Comparison of ENCODE assay signal across 8 cellular contexts in the genomic region with DNA sequence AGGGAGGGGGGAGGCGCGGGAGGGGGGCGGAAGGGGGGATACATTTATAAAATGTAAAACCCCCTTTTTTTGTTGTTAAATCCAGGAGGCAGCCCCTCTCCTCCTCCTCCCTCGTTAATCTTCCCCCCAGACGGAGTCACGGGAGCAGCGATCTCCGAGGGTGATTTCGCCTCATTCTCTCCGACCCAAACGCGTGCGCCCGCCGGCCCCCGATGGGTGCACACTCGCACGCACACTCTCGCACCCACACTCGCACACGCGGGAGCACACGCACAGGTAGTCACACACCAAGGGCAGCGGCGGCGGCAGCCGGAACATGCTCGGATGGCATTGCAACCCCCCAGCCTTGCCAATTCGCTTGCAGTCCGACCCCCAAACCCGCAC. TPM values are rescaled to one million over a fixed set of nuclear protein-coding genes. Genes with fewer than 3 reads are reported as not detected.
DNase-seq lines count a peak whose midpoint lies in the region; ATAC-seq and TF ChIP-seq lines count a peak whose summit lies in the region.

No MANE protein-coding gene starts in this region.

- H3K27ac ChIP-seq in KOPT-K1 (ENCODE audit: low read depth, low read length, poor library complexity, severe bottlenecking): peak overlapping the region; percentile 99
- H3K27ac ChIP-seq in mesodermal cell (ENCODE audit: low read depth, low read length, severe bottlenecking): peak overlapping the region; percentile 93

- H3K9me3 ChIP-seq in KOPT-K1 (ENCODE audit: insufficient read depth, low read length, poor library complexity, severe bottlenecking) (no peaks in the 10 kb centered on the region), mesodermal cell (ENCODE audit: control insufficient read depth, low read length) (no peaks in the 10 kb centered on the region)

- no peak for DNase-seq in CD14-positive monocyte (ENCODE audit: low spot score)
- DNase-seq in activated CD4-positive, alpha-beta T cell treated with anti-CD3 and anti-CD28 coated beads for 1 hour: peak; percentile 41
- peak; percentile 29 to 32 for DNase-seq in stimulated activated CD8-positive, alpha-beta memory T cell treated with anti-CD3 and anti-CD28 coated beads, Interleukin-7, amount 100 ng/mL, for 48 hours (ENCODE audit: extremely low read depth in 1 of 2, low read depth in 1 of 2)
- DNase-seq in SK-N-DZ (ENCODE audit: low spot score): no peak

- peak overlapping the region; percentile 98 for H3K4me3 ChIP-seq in mesodermal cell (ENCODE audit: extremely low read depth, insufficient read depth, low read length, poor library complexity, severe bottlenecking)

- WGBS in mesodermal cell (ENCODE audit: insufficient coverage in 2 of 2), 2 experiments: 0% methylated on average over 5 to 24 of the region's 31 CpGs

- H3K27ac Mint-ChIP-seq in CD14-positive monocyte: peak overlapping the region; percentile 91 to 97 (median 93)
- H3K27ac Mint-ChIP-seq in dendritic cell treated with granulocyte-macrophage colony-stimulating factor and Interleukin-4, amounts not matched to agents 40 ng/mL and 50 ng/mL, for 4 days: peak overlapping the region; percentile 100

- peak overlapping the region; percentile 99 to 100 for H3K4me3 Mint-ChIP-seq in CD14-positive monocyte
- H3K4me3 Mint-ChIP-seq in dendritic cell treated with granulocyte-macrophage colony-stimulating factor and Interleukin-4, amounts not matched to agents 40 ng/mL and 50 ng/mL, for 4 days: peak overlapping the region; percentile 99

- no peak for ATAC-seq in GM21723 (IDR thresholded peaks at IDR 0.05; ENCODE audit: unreplicated experiment)

- peaks cover 11% of the 10 kb centered on the region for H3K4me1 ChIP-seq in mesodermal cell (ENCODE audit: control insufficient read depth, insufficient read depth, low read length, poor library complexity, severe bottlenecking)

- intact Hi-C loops in CD14-positive monocyte (cut with micrococcal nuclease): no loop called here
- intact Hi-C loops in dendritic cell treated with granulocyte-macrophage colony-stimulating factor and Interleukin-4, amounts not matched to agents 40 ng/mL and 50 ng/mL, for 4 days (cut with micrococcal nuclease): no loop called here

- peaks cover 32% of the 10 kb centered on the region for H3K4me1 Mint-ChIP-seq in CD14-positive monocyte
- peaks cover 33% of the 10 kb centered on the region for H3K4me1 Mint-ChIP-seq in dendritic cell treated with granulocyte-macrophage colony-stimulating factor and Interleukin-4, amounts not matched to agents 40 ng/mL and 50 ng/mL, for 4 days (ENCODE audit: low read depth)

- H3K36me3 ChIP-seq in KOPT-K1 (ENCODE audit: insufficient read depth, low read length): peaks cover 10% of the 10 kb centered on the region
- H3K36me3 ChIP-seq in mesodermal cell (ENCODE audit: control insufficient read depth, insufficient read depth, low read length): peaks cover 10% of the 10 kb centered on the region

- H3K36me3 Mint-ChIP-seq in CD14-positive monocyte: peaks cover 0 to 3% of the 10 kb centered on the region in 2 donors
- H3K36me3 Mint-ChIP-seq in dendritic cell treated with granulocyte-macrophage colony-stimulating factor and Interleukin-4, amounts not matched to agents 40 ng/mL and 50 ng/mL, for 4 days (ENCODE audit: low read depth): peaks cover 37% of the 10 kb centered on the region

- TF ChIP-seq CTCF in CD14-positive monocyte (IDR thresholded peaks at IDR 0.05): no peak

- peaks cover 0 to 2% (median 1%) of the 10 kb centered on the region in 3 donors for H3K27me3 Mint-ChIP-seq in CD14-positive monocyte (ENCODE audit: low read depth in 3 of 3)
- no peaks in the 10 kb centered on the region for H3K27me3 Mint-ChIP-seq in dendritic cell treated with granulocyte-macrophage colony-stimulating factor and Interleukin-4, amounts not matched to agents 40 ng/mL and 50 ng/mL, for 4 days

- H3K9me3 Mint-ChIP-seq in CD14-positive monocyte: peaks cover 0 to 2% (median 0%) of the 10 kb centered on the region in 7 donors
- no peaks in the 10 kb centered on the region for H3K9me3 Mint-ChIP-seq in dendritic cell treated with granulocyte-macrophage colony-stimulating factor and Interleukin-4, amounts not matched to agents 40 ng/mL and 50 ng/mL, for 4 days

RNA-seq across cellular contexts. Expression of a gene that starts 0.5 kb away (rescaled TPM):
- polyA plus RNA-seq in CD14-positive monocyte: 10 to 100 TPM; 86.8 to 98.8 TPM
- polyA plus RNA-seq in mesodermal cell (2013, experiment 1 of 2): 231 TPM
- 244 TPM for polyA plus RNA-seq in mesodermal cell (2013, experiment 2 of 2)
- 160 and 194 TPM in 2 replicates for polyA plus RNA-seq in SK-N-DZ (2014; cell fraction: cytosol; rRNA removed)
- polyA plus RNA-seq in SK-N-DZ (2014; cell fraction: nucleus; rRNA removed): 68.4 and 81.7 TPM in 2 replicates

Comparison
In these comparisons a context has a peak if more than half of its experiments do, and no peak if none do; other contexts are left out.
1. DNase-seq: peak in activated CD4-positive, alpha-beta T cell treated with anti-CD3 and anti-CD28 coated beads for 1 hour (single experiment) and stimulated activated CD8-positive, alpha-beta memory T cell treated with anti-CD3 and anti-CD28 coated beads, Interleukin-7, amount 100 ng/mL, for 48 hours (2 of 2); none in CD14-positive monocyte (single experiment) and SK-N-DZ (single experiment).